Comparison of ENCODE assay signal across 29 cellular contexts in the genomic region with DNA sequence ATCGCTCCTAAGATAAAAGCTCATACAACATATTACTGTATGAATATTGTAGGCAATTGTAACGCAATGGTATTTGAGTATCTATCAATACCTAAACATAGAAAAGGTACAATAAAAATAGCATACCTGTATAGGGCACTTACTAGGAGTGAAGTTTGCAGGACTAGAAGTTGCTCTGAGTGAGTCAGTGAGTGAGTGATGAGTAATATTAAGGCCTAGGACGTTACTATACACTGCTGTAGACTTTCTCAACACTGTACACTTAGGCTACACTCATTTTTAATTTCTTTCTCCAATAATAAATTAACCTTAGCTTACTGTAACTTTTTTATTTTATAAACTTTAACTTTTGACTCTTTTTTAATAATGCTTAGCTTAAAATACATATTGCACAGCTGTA.
"Had no signal": no experiment of that assay in that cellular context is flagged by ENCODE, and none has a peak within 500 bp of the region (broad histone marks: within the 10 kb centered on the region; RNA-seq: fewer than 3 reads in every experiment).

No MANE protein-coding gene starts in this region.

- H3K4me3 ChIP-seq: cardiac muscle cell, MG63, Peyer's patch had no signal

- H3K27ac ChIP-seq: cardiac muscle cell, Peyer's patch, RWPE1 had no signal

- ATAC-seq: activated CD4-positive, alpha-beta T cell treated with anti-CD3 and anti-CD28 coated beads for 36 hours; activated CD4-positive, CD25-positive, alpha-beta regulatory T cell treated with anti-CD3 and anti-CD28 coated beads, Interleukin-2, amount 50 U/mL, for 24 hours; activated CD8-positive, alpha-beta T cell treated with anti-CD3 and anti-CD28 coated beads, Interleukin-2, amount 10 ng/mL, durations not matched to agents 7 days and 5 days; activated naive CD4-positive, alpha-beta T cell treated with anti-CD3 and anti-CD28 coated beads, Interleukin-2, amount 50 U/mL, for 72 hours; WTC11 had no signal

- H3K4me1 ChIP-seq: Peyer's patch had no signal

- DNase-seq: activated CD4-positive, alpha-beta T cell treated with anti-CD3 and anti-CD28 coated beads for 36 hours; activated CD4-positive, alpha-beta T cell treated with anti-CD3 and anti-CD28 coated beads, Interleukin-2, amount 10 ng/mL, durations not matched to agents 7 days and 5 days; activated CD4-positive, alpha-beta T cell treated with anti-CD3 and anti-CD28 coated beads, Interleukin-2, amount 50 U/mL, for 48 hours; activated CD8-positive, alpha-beta T cell treated with anti-CD3 and anti-CD28 coated beads, Interleukin-2, amount 10 ng/mL, durations not matched to agents 7 days and 5 days; activated gamma-delta T cell; activated naive CD4-positive, alpha-beta T cell treated with anti-CD3 and anti-CD28 coated beads for 36 hours; activated T-cell treated with anti-CD3 and anti-CD28 coated beads, Interleukin-2, amount 50 U/mL, for 24 hours; anterior cingulate cortex; Karpas-422; KBM-7; MG63; NCI-H1048; NCI-H1105 treated with DMSO at 0.1 percent for 48 hours; NCI-H1436; NCI-H1694; NCI-H1930; NCI-H2081 treated with DMSO at 0.1 percent for 48 hours; NCI-H345; NCI-H524 treated with DMSO at 0.1 percent for 48 hours; Peyer's patch; Right ventricle myocardium superior; SW 1271; T-helper 1 cell; T1000 had no signal

- H3K36me3 ChIP-seq: cardiac muscle cell, MG63, Peyer's patch had no signal

- H3K9me3 ChIP-seq: MG63, Peyer's patch had no signal

- H3K27me3 ChIP-seq: cardiac muscle cell, MG63, Peyer's patch had no signal
